In genomic region chr5:176536132-176536901, GRCh38 we compare ENCODE assay signal across 8 cellular contexts. TPM values are rescaled to one million over a fixed set of nuclear protein-coding genes. Genes with fewer than 3 reads are reported as not detected.
DNase-seq lines count a peak whose midpoint lies in the region; ATAC-seq, FAIRE-seq and TF ChIP-seq lines count a peak whose summit lies in the region.

No MANE protein-coding gene starts in this region.

- H4K91ac ChIP-seq in H1 (replicated peaks; ENCODE audit: insufficient read length, low read length), result peak overlapping the region; percentile 92
- peak overlapping the region; percentile 93 for H4K91ac ChIP-seq in mesenchymal stem cell (ENCODE audit: low read length)

- ATAC-seq in HG02571 (IDR thresholded peaks at IDR 0.05; ENCODE audit: unreplicated experiment) (peak; percentile 19), GM19455 (IDR thresholded peaks at IDR 0.05; ENCODE audit: unreplicated experiment) (no peak)

- no peak overlapping the region for H2AFZ ChIP-seq in H1 (ENCODE audit: low read length)
- H2AFZ ChIP-seq in mesenchymal stem cell (ENCODE audit: low read depth, low read length), result no peak overlapping the region

- peak; percentile 91 for DNase-seq in Daoy (ENCODE audit: low read depth)
- peak; percentile 41 for DNase-seq in NCI-H748 treated with DMSO at 0.1 percent for 48 hours (lab: John Stamatoyannopoulos, UW)
- peak; percentile 91 for DNase-seq in activated CD8-positive, alpha-beta memory T cell treated with anti-CD3 and anti-CD28 coated beads for 24 hours
- peak in 1 of 2 experiments; percentile 79 for DNase-seq in H1 (ENCODE audit: low read depth in 1 of 2, low spot score in 2 of 2)
- DNase-seq in mesenchymal stem cell, result peak; percentile 80
- DNase-seq in stimulated activated CD8-positive, alpha-beta memory T cell treated with anti-CD3 and anti-CD28 coated beads, Interleukin-12 subunit alpha, Interleukin-12 subunit beta, amount 100 ng/mL, for 1 hour (ENCODE audit: low read depth), result peak; percentile 68

- peak overlapping the region; percentile 65; the same call in 1 of the 2 replicates for H2AK5ac ChIP-seq in H1 (ENCODE audit: low read depth, low read length)
- peak overlapping the region; percentile 76 for H2AK5ac ChIP-seq in mesenchymal stem cell (ENCODE audit: low read length, severe bottlenecking)

- H3K14ac ChIP-seq in H1 (ENCODE audit: insufficient read length), result no peak overlapping the region
- peak overlapping the region; percentile 5 to 37 for H3K14ac ChIP-seq in mesenchymal stem cell (ENCODE audit: low read length in 2 of 2)

- peak overlapping the region; percentile 88 for H3K56ac ChIP-seq in H1 (replicated peaks; ENCODE audit: insufficient read length, low read depth, low read length)

- H3K4me1 ChIP-seq in H1 (replicated peaks in 1 of 4; ENCODE audit: control insufficient read depth in 3 of 4, insufficient read depth in 4 of 4, low read length in 3 of 4) (peaks cover 12 to 26% (median 23%) of the 10 kb centered on the region in 4 experiments), mesenchymal stem cell (ENCODE audit: control insufficient read depth, insufficient read depth, low read depth, low read length) (peaks cover 46% of the 10 kb centered on the region)

- H2BK15ac ChIP-seq in H1 (ENCODE audit: low read length), result no peak overlapping the region
- peak overlapping the region; percentile 60 for H2BK15ac ChIP-seq in mesenchymal stem cell (ENCODE audit: low read depth, poor library complexity, severe bottlenecking)

- FAIRE-seq in H1 (lab: Jason Lieb, UNC), result no peak

- H3K9me3 ChIP-seq in H1 (ENCODE audit: insufficient read depth in 2 of 2, low read depth in 1 of 2, low read length in 1 of 2) (no peaks in the 10 kb centered on the region), mesenchymal stem cell (ENCODE audit: control insufficient read depth, low read length) (no peaks in the 10 kb centered on the region)

- peaks cover 26 to 27% of the 10 kb centered on the region in 2 experiments for H4K20me1 ChIP-seq in H1 (replicated peaks in 1 of 2; ENCODE audit: control insufficient read depth in 1 of 2, insufficient read depth in 2 of 2, low read length in 2 of 2)

- H3K4me2 ChIP-seq in H1 (ENCODE audit: insufficient read depth in 1 of 2, low read depth in 2 of 2, low read length in 2 of 2), result peak overlapping the region; percentile 85 to 98
- peak overlapping the region; percentile 87 for H3K4me2 ChIP-seq in mesenchymal stem cell (ENCODE audit: low read length, poor library complexity, severe bottlenecking)

- CTCF ChIA-PET in H1 (lab: Charles Lee; ENCODE audit: partially characterized antibody), result interaction anchor here (0.8 to 1.9 kb wide), 7 partner anchors 9 to 88 kb away, joined by 3 to 8 read pairs (median 4); no protein-coding TSS in a partner anchor

- H3K9ac ChIP-seq in H1 (replicated peaks in 1 of 4; ENCODE audit: extremely low read depth in 1 of 4, low read depth in 3 of 4, low read length in 3 of 4) (peak overlapping the region; percentile 97 to 99 (median 98)), mesenchymal stem cell (ENCODE audit: low read length) (peak overlapping the region; percentile 99)

- H3K79me2 ChIP-seq in H1 (ENCODE audit: control insufficient read depth in 1 of 2, insufficient read depth in 2 of 2, low read length in 2 of 2), result peaks cover 36 to 53% of the 10 kb centered on the region in 2 experiments

- H3K36me3 ChIP-seq in H1 (ENCODE audit: control insufficient read depth in 2 of 4, insufficient read depth in 4 of 4, low read length in 3 of 4), result peaks cover 11 to 27% (median 13%) of the 10 kb centered on the region in 4 experiments
- peaks cover 6 to 27% of the 10 kb centered on the region in 2 experiments for H3K36me3 ChIP-seq in mesenchymal stem cell (ENCODE audit: control insufficient read depth in 1 of 2, insufficient read depth in 2 of 2, low read depth in 1 of 2, low read length in 2 of 2)

- H3K23me2 ChIP-seq in H1 (ENCODE audit: low read depth, low read length), result peaks cover 12% of the 10 kb centered on the region

- H3K27me3 ChIP-seq in H1 (replicated peaks in 1 of 4; ENCODE audit: control insufficient read depth in 3 of 4, extremely low read depth in 1 of 4, insufficient read depth in 3 of 4, low read length in 3 of 4) (no peaks in the 10 kb centered on the region), mesenchymal stem cell (ENCODE audit: control insufficient read depth in 1 of 2, insufficient read depth in 1 of 2, low read length in 2 of 2) (no peaks in the 10 kb centered on the region)

- POLR2A ChIA-PET in H1 (lab: Charles Lee; ENCODE audit: partially characterized antibody), result interaction anchor here (0.7 to 21.1 kb wide), 38 partner anchors 8 to 683 kb away, joined by 3 to 458 read pairs (median 6); partner anchors contain the start of genes CDHR2, CLTB, EIF4E1B and FAF2

- no peak; a peak in 1 of 3 replicates for TF ChIP-seq POLR2A in H1 (IDR thresholded peaks at IDR 0.05; ENCODE audit: control extremely low read depth in 1 of 2, low read depth in 2 of 2, low read length in 2 of 2)

- H2BK12ac ChIP-seq in H1 (ENCODE audit: low read depth, low read length) (peak overlapping the region; percentile 62; the same call in 1 of the 2 replicates), mesenchymal stem cell (ENCODE audit: low read length in 2 of 2) (no peak overlapping the region)

- H3K4ac ChIP-seq in H1 (replicated peaks; ENCODE audit: insufficient read length, low read depth, low read length) (peak overlapping the region; percentile 97), mesenchymal stem cell (ENCODE audit: low read depth in 1 of 2, low read length in 2 of 2) (peak overlapping the region; percentile 35 to 70)

- no peak overlapping the region for H2BK20ac ChIP-seq in H1 (ENCODE audit: low read length)

- peak overlapping the region; percentile 91 for H4K5ac ChIP-seq in H1 (ENCODE audit: insufficient read length, low read depth, low read length)

- peaks cover 11% of the 10 kb centered on the region for H3K79me1 ChIP-seq in H1 (ENCODE audit: low read depth, low read length)
- peaks cover 7% of the 10 kb centered on the region for H3K79me1 ChIP-seq in mesenchymal stem cell (replicated peaks; ENCODE audit: low read length, poor library complexity, severe bottlenecking)

- no peak for TF ChIP-seq CTCF in H1 (IDR thresholded peaks at IDR 0.05; ENCODE audit: control extremely low read depth in 1 of 3, insufficient read depth in 1 of 3, low read depth in 1 of 3, low read length in 3 of 3)

- H3K4me3 ChIP-seq in H1 (ENCODE audit: extremely low read depth in 1 of 4, insufficient read depth in 2 of 4, low read depth in 3 of 4, low read length in 4 of 4) (peak overlapping the region; percentile 83 to 98 (median 93)), mesenchymal stem cell (ENCODE audit: insufficient read depth in 1 of 2, low read depth in 1 of 2, low read length in 2 of 2) (peak overlapping the region; percentile 76 to 97)

- 2% methylated on average over 29 of the region's 43 CpGs; no CpG with 5 or more reads in 1 of the 2 experiments for WGBS in H1 (ENCODE audit: extremely low coverage in 1 of 2, insufficient coverage in 1 of 2, insufficient read length in 1 of 2, insufficient replicate concordance in 2 of 2, low coverage in 1 of 2, low lambda C conversion rate in 2 of 2, missing lambda C conversion rate in 1 of 2), 2 experiments
- under 1% methylated on average over 32 of the region's 43 CpGs for WGBS in mesenchymal stem cell

- TF ChIP-seq RAD21 in H1 (IDR thresholded peaks at IDR 0.05 in 1 of 2, conservative IDR thresholded peaks at IDR 0.05 in 1 of 2; ENCODE audit: low read depth in 2 of 2, low read length in 2 of 2), result no peak

- H2BK5ac ChIP-seq in H1 (ENCODE audit: low read depth, low read length), result peak overlapping the region; percentile 67
- H2BK5ac ChIP-seq in mesenchymal stem cell (ENCODE audit: low read depth, low read length, poor library complexity, severe bottlenecking), result peak overlapping the region; percentile 95

- H3K18ac ChIP-seq in H1 (ENCODE audit: extremely low read depth, low read length) (peak overlapping the region; percentile 72), mesenchymal stem cell (ENCODE audit: low read depth in 1 of 2, low read length in 2 of 2) (peak overlapping the region; percentile 54 to 68)

- H3K27ac ChIP-seq in H1 (ENCODE audit: low read depth, low read length) (peak overlapping the region; percentile 98), mesenchymal stem cell (ENCODE audit: low read length, poor library complexity, severe bottlenecking) (peak overlapping the region; percentile 95)

- H2BK120ac ChIP-seq in H1 (replicated peaks; ENCODE audit: low read depth, low read length) (peak overlapping the region; percentile 16), mesenchymal stem cell (ENCODE audit: low read depth, low read length) (peak overlapping the region; percentile 90)

- H3K23ac ChIP-seq in H1 (ENCODE audit: insufficient read length) (peak overlapping the region; percentile 9), mesenchymal stem cell (ENCODE audit: low read length in 2 of 2) (peak overlapping the region in 1 of 2 experiments; percentile 53)

- 0 out of 3 replicates have a peak, but pooled peaks of 1 of the 2 experiments have one; percentile 62 for TF ChIP-seq EP300 in H1 (IDR thresholded peaks at IDR 0.05; ENCODE audit: borderline replicate concordance in 1 of 2, low read depth in 2 of 2, low read length in 2 of 2)

- H4K8ac ChIP-seq in H1 (ENCODE audit: extremely low read depth, insufficient read depth, low read length) (peak overlapping the region; percentile 99), mesenchymal stem cell (ENCODE audit: low read length) (peak overlapping the region; percentile 51)

RNA-seq across cellular contexts. Expression of gene RNF44, which starts 0.9 kb away (rescaled TPM):
- total RNA-seq in Daoy (2014; rRNA removed; shearing (Covaris generic)), result 9.5 and 10.4 TPM in 2 replicates
- 164 and 178 TPM in 2 replicates for total RNA-seq in H1 (2021; fragmentation: NEBNext Ultra II Directional; extraction: Animal tissue kit (Norgen Biotek cat#: 25700))
- 54.7 and 109 TPM in 2 replicates for polyA plus RNA-seq in H1 (2011; rRNA removed)
- polyA plus RNA-seq in H1 (2011; cell fraction: cytosol; rRNA removed), result 42.9 TPM
- 283 TPM for polyA plus RNA-seq in H1 (2011; cell fraction: nucleus; rRNA removed)
- polyA plus RNA-seq in H1 (2012, experiment 1 of 2), result 101 to 137 TPM (median 120 TPM) in 4 replicates
- 87.2 TPM for polyA plus RNA-seq in H1 (2012, experiment 2 of 2)
- polyA plus RNA-seq in H1 (2013, experiment 1 of 2), result 97.6 TPM
- 91.7 TPM for polyA plus RNA-seq in H1 (2013, experiment 2 of 2)
- 15.9 and 24.4 TPM in 2 replicates for polyA minus RNA-seq in H1 (2011; rRNA and poly(A)+ RNA removed)
- polyA minus RNA-seq in H1 (2011; cell fraction: cytosol; rRNA and poly(A)+ RNA removed), result 100 TPM
- 120 TPM for polyA minus RNA-seq in H1 (2011; cell fraction: nucleus; rRNA and poly(A)+ RNA removed)
- polyA plus RNA-seq in mesenchymal stem cell (2013, experiment 1 of 2), result 19.2 TPM
- 17.6 TPM for polyA plus RNA-seq in mesenchymal stem cell (2013, experiment 2 of 2)

RNA-seq across cellular contexts. Expression of gene CDHR2, which starts 12.8 kb away (rescaled TPM):
- total RNA-seq in Daoy (2014; rRNA removed; shearing (Covaris generic)), result 0.36 TPM in 1 of 2 replicates, not detected in the other
- total RNA-seq in H1 (2021; fragmentation: NEBNext Ultra II Directional; extraction: Animal tissue kit (Norgen Biotek cat#: 25700)), result 0.43 and 0.69 TPM in 2 replicates
- 0.02 and 0.06 TPM in 2 replicates for polyA plus RNA-seq in H1 (2011; rRNA removed)
- polyA plus RNA-seq in H1 (2011; cell fraction: cytosol; rRNA removed), result 0.04 TPM
- 0.26 TPM for polyA plus RNA-seq in H1 (2011; cell fraction: nucleus; rRNA removed)
- 0.08 to 0.52 TPM (median 0.25 TPM) in 3 of 4 replicates, not detected in the other for polyA plus RNA-seq in H1 (2012, experiment 1 of 2)
- polyA plus RNA-seq in H1 (2012, experiment 2 of 2), result not detected
- polyA plus RNA-seq in H1 (2013, experiment 1 of 2), result 0.04 TPM
- polyA plus RNA-seq in H1 (2013, experiment 2 of 2), result 0.02 TPM
- 0.06 and 0.17 TPM in 2 replicates for polyA minus RNA-seq in H1 (2011; rRNA and poly(A)+ RNA removed)
- not detected for polyA minus RNA-seq in H1 (2011; cell fraction: cytosol; rRNA and poly(A)+ RNA removed)
- polyA minus RNA-seq in H1 (2011; cell fraction: nucleus; rRNA and poly(A)+ RNA removed), result 0.50 TPM
- polyA plus RNA-seq in mesenchymal stem cell (2013, experiment 1 of 2), result 0.01 TPM
- not detected for polyA plus RNA-seq in mesenchymal stem cell (2013, experiment 2 of 2)

Comparison
In these comparisons a context has a peak if more than half of its experiments do, and no peak if none do; other contexts are left out.
1. RNA of gene RNF44, which starts 0.9 kb away (total RNA-seq): 164 to 178 TPM in H1; 9.5 to 10.4 TPM in Daoy; every median in the first group is over 10 times any median in the second.